ENCODE assay signal across 19 cellular contexts in the genomic region with DNA sequence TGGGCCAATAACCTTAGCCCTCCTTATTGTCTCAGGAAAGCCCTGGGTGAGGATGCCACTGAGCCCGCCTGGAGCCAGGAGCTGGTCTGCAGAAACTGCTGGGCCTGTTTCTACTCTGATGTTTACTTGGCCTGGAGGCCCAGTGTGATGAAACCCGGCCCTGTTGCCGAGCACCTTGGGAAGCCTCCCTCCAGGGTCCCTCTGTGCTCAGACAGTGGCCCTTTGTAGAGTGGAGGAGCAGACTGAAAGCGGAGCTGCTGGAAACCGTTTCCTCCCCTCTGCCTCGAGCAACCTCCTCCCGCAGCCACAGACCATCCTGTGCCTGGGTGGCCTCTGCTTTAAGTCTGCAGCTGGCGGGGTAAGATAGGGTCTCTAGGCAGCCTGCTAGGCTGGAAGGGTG.
DNase-seq lines count a peak whose midpoint lies in the region; ATAC-seq, FAIRE-seq and TF ChIP-seq lines count a peak whose summit lies in the region.
"Had no signal": no experiment of that assay in that cellular context is flagged by ENCODE, and none has a peak within 500 bp of the region (broad histone marks: within the 10 kb centered on the region; RNA-seq: fewer than 3 reads in every experiment).

No MANE protein-coding gene starts in this region.

- peak overlapping the region; percentile 54 for H2AFZ ChIP-seq in K562 (ENCODE audit: low read depth, low read length)

- H3K9me3 Mint-ChIP-seq in activated naive CD8-positive, alpha-beta T cell treated with anti-CD3 and anti-CD28 coated beads, Interleukin-2, amount 10 ng/mL, durations not matched to agents 7 days and 5 days = no peaks in the 10 kb centered on the region
- no peaks in the 10 kb centered on the region for H3K9me3 Mint-ChIP-seq in activated naive CD8-positive, alpha-beta T cell treated with anti-CD3 and anti-CD28 coated beads, Interleukin-2, amount 50 U/mL, for 24 hours
- peaks cover 0 to 1% (median 0%) of the 10 kb centered on the region in 11 donors for H3K9me3 Mint-ChIP-seq in naive thymus-derived CD4-positive, alpha-beta T cell
- H3K9me3 Mint-ChIP-seq: CD8-positive, alpha-beta memory T cell had no signal

- H3K4me3 ChIP-seq in K562 = no peak overlapping the region
- H3K4me3 ChIP-seq in naive thymus-derived CD4-positive, alpha-beta T cell (ENCODE audit: low read length) = no peak overlapping the region
- H3K4me3 ChIP-seq: stomach had no signal

- TF ChIP-seq EP300 in K562 (IDR thresholded peaks at IDR 0.05; ENCODE audit: low read length) = no peak

- no peak for DNase-seq in activated naive CD8-positive, alpha-beta T cell treated with anti-CD3 and anti-CD28 coated beads, Interleukin-2, amount 10 ng/mL, durations not matched to agents 7 days and 5 days
- DNase-seq in activated naive CD8-positive, alpha-beta T cell treated with anti-CD3 and anti-CD28 coated beads, Interleukin-2, amount 50 U/mL, for 24 hours = no peak
- DNase-seq in K562 (ENCODE audit: extremely low read depth in 1 of 4, low spot score in 3 of 4) = no peak
- peak; percentile 68 for DNase-seq in left kidney (ENCODE audit: low read depth, low spot score)
- DNase-seq in substantia nigra (lab: John Stamatoyannopoulos, UW) = peak in 33 of 49 donors; percentile 9 to 79 (median 43)
- DNase-seq in foreskin keratinocyte = no peak
- DNase-seq in stimulated activated CD4-positive, alpha-beta T cell treated with anti-CD3 and anti-CD28 coated beads, Interleukin-12 subunit alpha, Interleukin-12 subunit beta, amount 100 ng/mL, for 4 hours = no peak
- DNase-seq in naive thymus-derived CD4-positive, alpha-beta T cell = no peak
- DNase-seq: activated CD4-positive, alpha-beta T cell treated with anti-CD3 and anti-CD28 coated beads, Interleukin-2, amount 50 U/mL, for 1 hour; aorta; CD8-positive, alpha-beta memory T cell; effector CD8-positive, alpha-beta T cell; foreskin fibroblast; HCEC 1CT; NCI-H187; NCI-H748 treated with DMSO at 0.1 percent for 48 hours; stomach; T1000 had no signal

- 61% methylated on average over 5 of the region's 8 CpGs for WGBS in K562 (ENCODE audit: insufficient coverage, low coverage, missing lambda C conversion rate)

- no peak for FAIRE-seq in K562 (lab: Jason Lieb, UNC)
- FAIRE-seq: keratinocyte had no signal

- POLR2A ChIA-PET in activated naive CD8-positive, alpha-beta T cell treated with anti-CD3 and anti-CD28 coated beads, Interleukin-2, amount 10 ng/mL, durations not matched to agents 7 days and 5 days (lab: Charles Lee) = interaction anchor here (1.3 kb wide), 1 partner anchor 116 kb away, joined by 3 read pairs; a partner anchor contains a TSS
- POLR2A ChIA-PET in K562 (lab: Yijun Ruan, JAX) = interaction anchor here (1.1 kb wide), 1 partner anchor 83 kb away, joined by 3 read pairs; no protein-coding TSS in a partner anchor
- POLR2A ChIA-PET in naive thymus-derived CD4-positive, alpha-beta T cell (lab: Charles Lee) = no interaction called here

- H3K27me3 Mint-ChIP-seq in activated naive CD8-positive, alpha-beta T cell treated with anti-CD3 and anti-CD28 coated beads, Interleukin-2, amount 10 ng/mL, durations not matched to agents 7 days and 5 days = peaks cover 37% of the 10 kb centered on the region
- H3K27me3 Mint-ChIP-seq in activated naive CD8-positive, alpha-beta T cell treated with anti-CD3 and anti-CD28 coated beads, Interleukin-2, amount 50 U/mL, for 24 hours = peaks cover 8% of the 10 kb centered on the region
- H3K27me3 Mint-ChIP-seq in naive thymus-derived CD4-positive, alpha-beta T cell = peaks cover 0 to 49% (median 0%) of the 10 kb centered on the region in 5 donors

- in situ Hi-C loops in K562 (cut with MboI) = no loop called here

- BruUV-seq in K562 (replicated peaks; lab: Mats Ljungman, UMichigan) = no TSS peak

- ATAC-seq in activated naive CD8-positive, alpha-beta T cell treated with anti-CD3 and anti-CD28 coated beads, Interleukin-2, amount 10 ng/mL, durations not matched to agents 7 days and 5 days (ENCODE audit: low read depth) = peak; percentile 56
- no peak for ATAC-seq in activated naive CD8-positive, alpha-beta T cell treated with anti-CD3 and anti-CD28 coated beads, Interleukin-2, amount 50 U/mL, for 24 hours
- ATAC-seq in K562 (peak; percentile 51), foreskin keratinocyte (no peak)
- ATAC-seq in naive thymus-derived CD4-positive, alpha-beta T cell = no peak

- no peak overlapping the region for H3K4me3 Mint-ChIP-seq in activated naive CD8-positive, alpha-beta T cell treated with anti-CD3 and anti-CD28 coated beads, Interleukin-2, amount 10 ng/mL, durations not matched to agents 7 days and 5 days
- H3K4me3 Mint-ChIP-seq in activated naive CD8-positive, alpha-beta T cell treated with anti-CD3 and anti-CD28 coated beads, Interleukin-2, amount 50 U/mL, for 24 hours = no peak overlapping the region
- H3K4me3 Mint-ChIP-seq in naive thymus-derived CD4-positive, alpha-beta T cell = no peak overlapping the region
- H3K4me3 Mint-ChIP-seq: CD8-positive, alpha-beta memory T cell had no signal

- 0 out of 2 replicates have a peak, but pooled peaks cover 1% of the 10 kb centered on the region for H3K9me3 ChIP-seq in K562 (replicated peaks; ENCODE audit: control insufficient read depth, insufficient read depth, low read depth, low read length)
- no peaks in the 10 kb centered on the region for H3K9me3 ChIP-seq in naive thymus-derived CD4-positive, alpha-beta T cell (ENCODE audit: control insufficient read depth in 2 of 3, low read length in 3 of 3)
- H3K9me3 ChIP-seq: stomach had no signal

- peak overlapping the region in 1 of 2 experiments; percentile 15; a peak in 1 of 4 replicates for H3K9ac ChIP-seq in K562 (ENCODE audit: insufficient read depth in 1 of 2, low read depth in 2 of 2, low read length in 2 of 2)

- TF ChIP-seq CTCF in K562 (IDR thresholded peaks at IDR 0.05 in 2 of 3, conservative IDR thresholded peaks at IDR 0.05 in 1 of 3; ENCODE audit: insufficient read depth in 2 of 3, low read depth in 1 of 3, low read length in 3 of 3) (no peak), foreskin keratinocyte (conservative IDR thresholded peaks at IDR 0.05) (no peak)

- no peaks in the 10 kb centered on the region for H4K20me1 ChIP-seq in K562 (replicated peaks; ENCODE audit: control insufficient read depth, insufficient read depth, low read length)

- H3K79me2 ChIP-seq in K562 (ENCODE audit: control insufficient read depth, insufficient read depth, low read length) = no peaks in the 10 kb centered on the region

- no peak for TF ChIP-seq POLR2A in K562 (conservative IDR thresholded peaks at IDR 0.05)

- no peak overlapping the region for H3K4me2 ChIP-seq in K562 (ENCODE audit: insufficient read depth, low read length)

- H3K4me1 ChIP-seq in K562 (replicated peaks in 1 of 2; ENCODE audit: control insufficient read depth in 2 of 2, insufficient read depth in 2 of 2, low read length in 2 of 2) = peaks cover 0 to 7% of the 10 kb centered on the region in 2 experiments; a peak in 3 of 5 replicates
- H3K4me1 ChIP-seq in foreskin keratinocyte = no peaks in the 10 kb centered on the region
- H3K4me1 ChIP-seq in naive thymus-derived CD4-positive, alpha-beta T cell (ENCODE audit: control insufficient read depth in 2 of 2, insufficient read depth in 2 of 2, low read length in 2 of 2) = no peaks in the 10 kb centered on the region

- CTCF ChIA-PET in K562 (lab: Yijun Ruan, JAX; ENCODE audit: low intra/inter-chr PET ratio) = no interaction called here
- CTCF ChIA-PET in naive thymus-derived CD4-positive, alpha-beta T cell (lab: Charles Lee) = interaction anchor here (0.9 kb wide), 1 partner anchor 75 kb away, joined by 3 read pairs; no protein-coding TSS in a partner anchor

- no peaks in the 10 kb centered on the region for H3K36me3 Mint-ChIP-seq in activated naive CD8-positive, alpha-beta T cell treated with anti-CD3 and anti-CD28 coated beads, Interleukin-2, amount 10 ng/mL, durations not matched to agents 7 days and 5 days
- no peaks in the 10 kb centered on the region for H3K36me3 Mint-ChIP-seq in activated naive CD8-positive, alpha-beta T cell treated with anti-CD3 and anti-CD28 coated beads, Interleukin-2, amount 50 U/mL, for 24 hours (ENCODE audit: low read depth)
- H3K36me3 Mint-ChIP-seq in naive thymus-derived CD4-positive, alpha-beta T cell = no peaks in the 10 kb centered on the region
- H3K36me3 Mint-ChIP-seq: CD8-positive, alpha-beta memory T cell had no signal

- no peak overlapping the region for H3K27ac Mint-ChIP-seq in activated naive CD8-positive, alpha-beta T cell treated with anti-CD3 and anti-CD28 coated beads, Interleukin-2, amount 10 ng/mL, durations not matched to agents 7 days and 5 days
- no peak overlapping the region for H3K27ac Mint-ChIP-seq in activated naive CD8-positive, alpha-beta T cell treated with anti-CD3 and anti-CD28 coated beads, Interleukin-2, amount 50 U/mL, for 24 hours
- H3K27ac Mint-ChIP-seq in naive thymus-derived CD4-positive, alpha-beta T cell = no peak overlapping the region
- H3K27ac Mint-ChIP-seq: CD8-positive, alpha-beta memory T cell had no signal

- no peak for TF ChIP-seq RAD21 in K562 (CRISPR knock-in tag; conservative IDR thresholded peaks at IDR 0.05 in 1 of 2, IDR thresholded peaks at IDR 0.05 in 1 of 2)

- no peaks in the 10 kb centered on the region for H3K36me3 ChIP-seq in K562 (ENCODE audit: control insufficient read depth, insufficient read depth, low read length)
- H3K36me3 ChIP-seq in naive thymus-derived CD4-positive, alpha-beta T cell (ENCODE audit: control insufficient read depth in 2 of 3, insufficient read depth in 3 of 3, low read length in 3 of 3) = no peaks in the 10 kb centered on the region
- H3K36me3 ChIP-seq: stomach had no signal

- peaks cover 8% of the 10 kb centered on the region for H3K4me1 Mint-ChIP-seq in activated naive CD8-positive, alpha-beta T cell treated with anti-CD3 and anti-CD28 coated beads, Interleukin-2, amount 10 ng/mL, durations not matched to agents 7 days and 5 days
- H3K4me1 Mint-ChIP-seq in activated naive CD8-positive, alpha-beta T cell treated with anti-CD3 and anti-CD28 coated beads, Interleukin-2, amount 50 U/mL, for 24 hours = no peaks in the 10 kb centered on the region
- H3K4me1 Mint-ChIP-seq in naive thymus-derived CD4-positive, alpha-beta T cell = peaks cover 0 to 4% (median 0%) of the 10 kb centered on the region in 7 donors
- H3K4me1 Mint-ChIP-seq: CD8-positive, alpha-beta memory T cell had no signal

- intact Hi-C loops in K562 (cut with micrococcal nuclease) = no loop called here
- intact Hi-C loops in naive thymus-derived CD4-positive, alpha-beta T cell (cut with micrococcal nuclease) = no loop called here

- H3K27me3 ChIP-seq in K562 (ENCODE audit: control insufficient read depth in 2 of 2, insufficient read depth in 2 of 2, low read length in 2 of 2) (no peaks in the 10 kb centered on the region), foreskin keratinocyte (peaks cover 9% of the 10 kb centered on the region)
- H3K27me3 ChIP-seq in naive thymus-derived CD4-positive, alpha-beta T cell (ENCODE audit: control insufficient read depth in 2 of 2, insufficient read depth in 2 of 2, low read length in 2 of 2) = no peaks in the 10 kb centered on the region
- H3K27me3 ChIP-seq: stomach had no signal

- H3K9me1 ChIP-seq in K562 (ENCODE audit: control insufficient read depth, insufficient read depth, low read length) = no peaks in the 10 kb centered on the region

- H3K27ac ChIP-seq in K562 (ENCODE audit: extremely low read depth, low read depth, low read length) (no peak overlapping the region), substantia nigra (ENCODE audit: low read depth, low read length, poor library complexity, severe bottlenecking) (peak overlapping the region; percentile 46), foreskin keratinocyte (no peak overlapping the region)
- H3K27ac ChIP-seq in naive thymus-derived CD4-positive, alpha-beta T cell (ENCODE audit: low read depth, low read length) = no peak overlapping the region
- H3K27ac ChIP-seq: stomach had no signal

Comparison
In these comparisons a context has a peak if more than half of its experiments do, and no peak if none do; other contexts are left out.
1. ATAC-seq: peak in activated naive CD8-positive, alpha-beta T cell treated with anti-CD3 and anti-CD28 coated beads, Interleukin-2, amount 10 ng/mL, durations not matched to agents 7 days and 5 days (single experiment) and K562 (single experiment); none in activated naive CD8-positive, alpha-beta T cell treated with anti-CD3 and anti-CD28 coated beads, Interleukin-2, amount 50 U/mL, for 24 hours (single experiment), foreskin keratinocyte (single experiment) and naive thymus-derived CD4-positive, alpha-beta T cell (single experiment).
2. DNase-seq: peak in left kidney (single experiment) and substantia nigra (33 of 49); none in activated naive CD8-positive, alpha-beta T cell treated with anti-CD3 and anti-CD28 coated beads, Interleukin-2, amount 10 ng/mL, durations not matched to agents 7 days and 5 days (single experiment), activated naive CD8-positive, alpha-beta T cell treated with anti-CD3 and anti-CD28 coated beads, Interleukin-2, amount 50 U/mL, for 24 hours (single experiment), K562 (0 of 4), foreskin keratinocyte (0 of 2), stimulated activated CD4-positive, alpha-beta T cell treated with anti-CD3 and anti-CD28 coated beads, Interleukin-12 subunit alpha, Interleukin-12 subunit beta, amount 100 ng/mL, for 4 hours (single experiment) and naive thymus-derived CD4-positive, alpha-beta T cell (0 of 9).